ENCODE assay signal across 15 cellular contexts in genomic region chr9:93011114-93011513, GRCh38. TPM values are rescaled to one million over a fixed set of nuclear protein-coding genes. Genes with fewer than 3 reads are reported as not detected.
"Had no signal": no experiment of that assay in that cellular context is flagged by ENCODE, and none has a peak within 500 bp of the region (broad histone marks: within the 10 kb centered on the region; RNA-seq: fewer than 3 reads in every experiment).

No MANE protein-coding gene starts in this region.

- H3K4me1 Mint-ChIP-seq: nephron had no signal

- H3K27ac Mint-ChIP-seq: nephron had no signal

- H3K4me1 ChIP-seq: adrenal gland, left ventricle myocardium inferior, prostate gland, stomach had no signal

- DNase-seq: activated CD4-positive, alpha-beta T cell treated with anti-CD3 and anti-CD28 coated beads, Interleukin-2, amount 50 U/mL, for 4 hours; activated T-cell treated with anti-CD3 and anti-CD28 coated beads, Interleukin-2, amount 50 U/mL, for 72 hours; kidney; left ventricle myocardium inferior; occipital lobe; right cardiac atrium; stomach had no signal

- H3K4me3 Mint-ChIP-seq: activated T-cell treated with anti-CD3 and anti-CD28 coated beads, Interleukin-2, amount 50 U/mL, for 72 hours; nephron had no signal

- H3K9me3 Mint-ChIP-seq: activated T-cell treated with anti-CD3 and anti-CD28 coated beads, Interleukin-2, amount 50 U/mL, for 72 hours; nephron had no signal

- H3K9me3 ChIP-seq: adrenal gland, left ventricle myocardium inferior, prostate gland, stomach, testis had no signal

- H2AFZ ChIP-seq: hepatocyte had no signal

- H3K36me3 ChIP-seq: adrenal gland, left ventricle myocardium inferior, prostate gland had no signal

- H3K27me3 ChIP-seq: adrenal gland, hepatocyte, stomach, testis had no signal

- H3K4me2 ChIP-seq: hepatocyte, smooth muscle cell had no signal

- ATAC-seq: activated CD4-positive, CD25-positive, alpha-beta regulatory T cell treated with anti-CD3 and anti-CD28 coated beads, Interleukin-2, amount 50 U/mL, for 24 hours; activated T-cell treated with anti-CD3 and anti-CD28 coated beads, Interleukin-2, amount 50 U/mL, for 72 hours; right cardiac atrium had no signal

- H3K27ac ChIP-seq: adrenal gland, dorsolateral prefrontal cortex, hepatocyte, left ventricle myocardium inferior, prostate gland, stomach, testis had no signal

- H3K4me3 ChIP-seq: adrenal gland, dorsolateral prefrontal cortex, hepatocyte, left ventricle myocardium inferior, prostate gland, smooth muscle cell, stomach, testis had no signal

RNA-seq across cellular contexts. Expression of gene SUSD3, which starts 47.4 kb away (rescaled TPM):
- total RNA-seq: smooth muscle cell had no signal
